Comparison of ENCODE assay signal across 18 cellular contexts in genomic region chr16:51710186-51710585, GRCh38.
DNase-seq lines count a peak whose midpoint lies in the region; ATAC-seq and TF ChIP-seq lines count a peak whose summit lies in the region.
"Had no signal": no experiment of that assay in that cellular context is flagged by ENCODE, and none has a peak within 500 bp of the region (broad histone marks: within the 10 kb centered on the region; RNA-seq: fewer than 3 reads in every experiment).

No MANE protein-coding gene starts in this region.

- H3K27ac Mint-ChIP-seq in GM23338 (no peak overlapping the region), neural crest cell (ENCODE audit: unreplicated experiment) (peak overlapping the region; percentile 45)
- H3K27ac Mint-ChIP-seq: CD4-positive, alpha-beta memory T cell; HFFc6 had no signal

- peaks cover 6% of the 10 kb centered on the region for H3K27me3 Mint-ChIP-seq in GM23338 (ENCODE audit: insufficient read depth, low read depth, poor library complexity)
- no peaks in the 10 kb centered on the region for H3K27me3 Mint-ChIP-seq in neural crest cell (ENCODE audit: low read depth)
- H3K27me3 Mint-ChIP-seq: CD4-positive, alpha-beta memory T cell had no signal

- no peak for TF ChIP-seq POLR2A in upper lobe of left lung (IDR thresholded peaks at IDR 0.05)

- no peak overlapping the region for H3K4me2 ChIP-seq in GM23338

- H3K9me3 Mint-ChIP-seq in GM23338, result peaks cover 20% of the 10 kb centered on the region
- peaks cover 2% of the 10 kb centered on the region for H3K9me3 Mint-ChIP-seq in neural crest cell
- H3K9me3 Mint-ChIP-seq: HFFc6 had no signal

- H3K4me3 ChIP-seq in GM23338 (no peak overlapping the region), upper lobe of left lung (no peak overlapping the region)
- H3K4me3 ChIP-seq: HAP-1 had no signal

- H3K36me3 Mint-ChIP-seq in GM23338 (ENCODE audit: low read depth) (peaks cover 14% of the 10 kb centered on the region; the same call in 2 of the 3 replicates), neural crest cell (ENCODE audit: low read depth) (peaks cover 7% of the 10 kb centered on the region)

- H3K36me3 ChIP-seq in GM23338 (ENCODE audit: insufficient read depth), result no peaks in the 10 kb centered on the region
- no peaks in the 10 kb centered on the region for H3K36me3 ChIP-seq in upper lobe of left lung
- H3K36me3 ChIP-seq: BE2C, HAP-1 had no signal

- peaks cover 0 to 10% (median 7%) of the 10 kb centered on the region in 4 donors for H3K9me3 ChIP-seq in upper lobe of left lung
- H3K9me3 ChIP-seq: BE2C, HAP-1 had no signal

- no peak overlapping the region for H3K27ac ChIP-seq in GM23338 (ENCODE audit: low read depth)
- H3K27ac ChIP-seq in upper lobe of left lung, result no peak overlapping the region
- H3K27ac ChIP-seq: C4-2B, HL-60 had no signal

- no peaks in the 10 kb centered on the region for H3F3A ChIP-seq in GM23338 (replicated peaks; ENCODE audit: low read depth)

- H3K9me2 ChIP-seq in GM23338 (ENCODE audit: insufficient read depth), result peaks cover 5% of the 10 kb centered on the region; the same call in 1 of the 2 replicates

- 90 to 92% methylated on average over 8 to 10 of the region's 10 CpGs for WGBS in upper lobe of left lung, 2 donors

- H3K4me3 Mint-ChIP-seq in GM23338, result no peak overlapping the region
- H3K4me3 Mint-ChIP-seq in neural crest cell, result no peak overlapping the region
- H3K4me3 Mint-ChIP-seq: CD4-positive, alpha-beta memory T cell; HFFc6 had no signal

- H4K20me1 ChIP-seq in GM23338 (replicated peaks; ENCODE audit: insufficient read depth), result no peaks in the 10 kb centered on the region

- no peak for TF ChIP-seq EP300 in upper lobe of left lung (IDR thresholded peaks at IDR 0.05)

- DNase-seq in A172 (ENCODE audit: low spot score) (peak; percentile 80), GM23338 (ENCODE audit: low spot score) (no peak), RPMI7951 (ENCODE audit: low read depth) (peak; percentile 85), neural crest cell (ENCODE audit: low read depth, low spot score) (no peak), upper lobe of left lung (no peak), SKM-1 treated with dmso at 0.1 percent for 144 hours (lab: John Stamatoyannopoulos, UW; ENCODE audit: unreplicated experiment) (no peak), HuH-7.5 (ENCODE audit: low spot score) (no peak)
- DNase-seq in activated CD4-positive, alpha-beta T cell treated with anti-CD3 and anti-CD28 coated beads, Interleukin-2, amount 50 U/mL, for 48 hours, result no peak
- DNase-seq: BE2C; CD4-positive, alpha-beta memory T cell; DMS79; EL; GOT3; HFFc6; IMR-90 had no signal

- H3K4me1 Mint-ChIP-seq in GM23338 (peaks cover 11% of the 10 kb centered on the region; the same call in 2 of the 3 replicates), neural crest cell (peaks cover 4% of the 10 kb centered on the region)
- H3K4me1 Mint-ChIP-seq: CD4-positive, alpha-beta memory T cell had no signal

- no peaks in the 10 kb centered on the region for H3K79me2 ChIP-seq in GM23338 (replicated peaks; ENCODE audit: insufficient read depth)

- H2AFZ ChIP-seq in GM23338, result peak overlapping the region; percentile 66; the same call in 1 of the 2 replicates

- H3K4me1 ChIP-seq in GM23338 (ENCODE audit: insufficient read depth) (peaks cover 12% of the 10 kb centered on the region; the same call in 1 of the 2 replicates), upper lobe of left lung (no peaks in the 10 kb centered on the region)
- H3K4me1 ChIP-seq: BE2C, HAP-1 had no signal

- ATAC-seq in GM23338 (no peak), upper lobe of left lung (ENCODE audit: low FRiP score in 2 of 2) (no peak)

- TF ChIP-seq CTCF in GM23338 (conservative IDR thresholded peaks at IDR 0.05; ENCODE audit: low read depth in 2 of 2) (no peak), neural crest cell (conservative IDR thresholded peaks at IDR 0.05) (no peak), upper lobe of left lung (IDR thresholded peaks at IDR 0.05) (no peak)

- H3K27me3 ChIP-seq in GM23338 (ENCODE audit: insufficient read depth) (no peaks in the 10 kb centered on the region), upper lobe of left lung (no peaks in the 10 kb centered on the region)
- H3K27me3 ChIP-seq: BE2C had no signal

TF ChIP-seq in GM23338, 12 proteins besides CTCF, POLR2A, EP300 and RAD21 (continues in another document):
- TF ChIP-seq REST (IDR thresholded peaks at IDR 0.05; ENCODE audit: unreplicated experiment), result no peak
- TF ChIP-seq, protein P1, sequence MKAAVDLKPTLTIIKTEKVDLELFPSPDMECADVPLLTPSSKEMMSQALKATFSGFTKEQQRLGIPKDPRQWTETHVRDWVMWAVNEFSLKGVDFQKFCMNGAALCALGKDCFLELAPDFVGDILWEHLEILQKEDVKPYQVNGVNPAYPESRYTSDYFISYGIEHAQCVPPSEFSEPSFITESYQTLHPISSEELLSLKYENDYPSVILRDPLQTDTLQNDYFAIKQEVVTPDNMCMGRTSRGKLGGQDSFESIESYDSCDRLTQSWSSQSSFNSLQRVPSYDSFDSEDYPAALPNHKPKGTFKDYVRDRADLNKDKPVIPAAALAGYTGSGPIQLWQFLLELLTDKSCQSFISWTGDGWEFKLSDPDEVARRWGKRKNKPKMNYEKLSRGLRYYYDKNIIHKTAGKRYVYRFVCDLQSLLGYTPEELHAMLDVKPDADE (IDR thresholded peaks at IDR 0.05), result no peak

Comparison
In these comparisons a context has a peak if more than half of its experiments do, and no peak if none do; other contexts are left out.
1. DNase-seq: peak in A172 (single experiment) and RPMI7951 (single experiment); none in GM23338 (single experiment), neural crest cell (single experiment), upper lobe of left lung (0 of 2), SKM-1 treated with dmso at 0.1 percent for 144 hours (single experiment), activated CD4-positive, alpha-beta T cell treated with anti-CD3 and anti-CD28 coated beads, Interleukin-2, amount 50 U/mL, for 48 hours (0 of 2) and HuH-7.5 (single experiment).